ENCODE assay signal across 13 cellular contexts in genomic region chr12:6279631-6280030, GRCh38. TPM values are rescaled to one million over a fixed set of nuclear protein-coding genes. Genes with fewer than 3 reads are reported as not detected.
DNase-seq lines count a peak whose midpoint lies in the region; ATAC-seq and TF ChIP-seq lines count a peak whose summit lies in the region.
"Had no signal": no experiment of that assay in that cellular context is flagged by ENCODE, and none has a peak within 500 bp of the region (broad histone marks: within the 10 kb centered on the region; RNA-seq: fewer than 3 reads in every experiment).

No MANE protein-coding gene starts in this region.

- H3K4me3 ChIP-seq in duodenal mucosa (ENCODE audit: low read depth in 1 of 2, low read length in 2 of 2): no peak overlapping the region

- peak overlapping the region; percentile 31 to 41 for H3K9ac ChIP-seq in duodenal mucosa (ENCODE audit: low read depth in 1 of 2, low read length in 2 of 2)

- no peak for TF ChIP-seq CTCF in natural killer cell (IDR thresholded peaks at IDR 0.05)
- TF ChIP-seq CTCF in nephron (IDR thresholded peaks at IDR 0.05; ENCODE audit: unreplicated experiment in 3 of 3): no peak

- H3K36me3 ChIP-seq in duodenal mucosa (ENCODE audit: control insufficient read depth in 1 of 2, insufficient read depth in 2 of 2, low read length in 2 of 2): no peaks in the 10 kb centered on the region

- peaks cover 38 to 51% of the 10 kb centered on the region in 2 donors for H3K27me3 Mint-ChIP-seq in natural killer cell treated with Interleukin-12 subunit alpha and Interleukin-12 subunit beta and Interleukin-15 and Interleukin-18, amount 100 ng/mL, for 72 hours
- peaks cover 11 to 47% of the 10 kb centered on the region in 2 donors for H3K27me3 Mint-ChIP-seq in natural killer cell (ENCODE audit: low read depth in 2 of 2)
- peaks cover 33% of the 10 kb centered on the region for H3K27me3 Mint-ChIP-seq in nephron (ENCODE audit: low read depth)

- intact Hi-C loops in natural killer cell (cut with micrococcal nuclease): no loop called here

- peak overlapping the region; percentile 32 for H3K4me3 Mint-ChIP-seq in natural killer cell treated with Interleukin-12 subunit alpha and Interleukin-12 subunit beta and Interleukin-15 and Interleukin-18, amount 100 ng/mL, for 72 hours
- H3K4me3 Mint-ChIP-seq in natural killer cell: no peak overlapping the region
- H3K4me3 Mint-ChIP-seq in nephron: peak overlapping the region; percentile 47 to 65 (median 65)

- peaks cover 22 to 29% of the 10 kb centered on the region in 2 donors for H3K4me1 ChIP-seq in duodenal mucosa (ENCODE audit: control insufficient read depth in 1 of 2, insufficient read depth in 2 of 2, low read length in 2 of 2)

- no peak for DNase-seq in natural killer cell treated with Interleukin-12 subunit alpha and Interleukin-12 subunit beta and Interleukin-15 and Interleukin-18, amount 100 ng/mL, for 72 hours (ENCODE audit: low spot score)
- DNase-seq in natural killer cell (no peak), globus pallidus (ENCODE audit: low spot score) (no peak), HUDEP-2 (lab: John Stamatoyannopoulos, UW; ENCODE audit: unreplicated experiment in 76 of 76) (no peak), DMS79 treated with DMSO at 0.1 percent for 48 hours (lab: John Stamatoyannopoulos, UW) (no peak)
- DNase-seq: activated CD4-positive, CD25-positive, alpha-beta regulatory T cell treated with anti-CD3 and anti-CD28 coated beads, Interleukin-2, amount 50 U/mL, for 72 hours; activated gamma-delta T cell treated with Interleukin-2 at 50 U/mL for 16 hours; CD4-positive, alpha-beta memory T cell; effector memory CD8-positive, alpha-beta T cell; NCI-H2029 had no signal

- H3K27me3 ChIP-seq in duodenal mucosa (ENCODE audit: control insufficient read depth in 1 of 2, insufficient read depth in 2 of 2, low read length in 2 of 2): no peaks in the 10 kb centered on the region

- H3K27ac Mint-ChIP-seq in natural killer cell treated with Interleukin-12 subunit alpha and Interleukin-12 subunit beta and Interleukin-15 and Interleukin-18, amount 100 ng/mL, for 72 hours: no peak overlapping the region
- H3K27ac Mint-ChIP-seq in natural killer cell (no peak overlapping the region), nephron (peak overlapping the region in 1 of 3 experiments; percentile 18)
- H3K27ac Mint-ChIP-seq: CD4-positive, alpha-beta memory T cell had no signal

- ATAC-seq in natural killer cell treated with Interleukin-12 subunit alpha and Interleukin-12 subunit beta and Interleukin-15 and Interleukin-18, amount 100 ng/mL, for 72 hours: no peak
- no peak for ATAC-seq in natural killer cell
- no peak for ATAC-seq in GM21528 (IDR thresholded peaks at IDR 0.05; ENCODE audit: low FRiP score, unreplicated experiment)

- H3K36me3 Mint-ChIP-seq in natural killer cell treated with Interleukin-12 subunit alpha and Interleukin-12 subunit beta and Interleukin-15 and Interleukin-18, amount 100 ng/mL, for 72 hours: no peaks in the 10 kb centered on the region
- H3K36me3 Mint-ChIP-seq in natural killer cell (no peaks in the 10 kb centered on the region), nephron (ENCODE audit: low read depth) (no peaks in the 10 kb centered on the region)
- H3K36me3 Mint-ChIP-seq: CD4-positive, alpha-beta memory T cell had no signal

- H3K9me3 ChIP-seq in duodenal mucosa (ENCODE audit: control insufficient read depth in 1 of 2, low read length in 2 of 2): no peaks in the 10 kb centered on the region

- no peaks in the 10 kb centered on the region for H3K9me3 Mint-ChIP-seq in natural killer cell treated with Interleukin-12 subunit alpha and Interleukin-12 subunit beta and Interleukin-15 and Interleukin-18, amount 100 ng/mL, for 72 hours
- H3K9me3 Mint-ChIP-seq in natural killer cell: no peaks in the 10 kb centered on the region
- H3K9me3 Mint-ChIP-seq in nephron: no peaks in the 10 kb centered on the region
- H3K9me3 Mint-ChIP-seq: CD4-positive, alpha-beta memory T cell; effector memory CD8-positive, alpha-beta T cell had no signal

- peak overlapping the region; percentile 3 for H3K27ac ChIP-seq in duodenal mucosa (ENCODE audit: low read depth, low read length)

- H3K4me1 Mint-ChIP-seq in natural killer cell treated with Interleukin-12 subunit alpha and Interleukin-12 subunit beta and Interleukin-15 and Interleukin-18, amount 100 ng/mL, for 72 hours (ENCODE audit: low read depth in 2 of 2): peaks cover 0 to 6% of the 10 kb centered on the region in 2 donors
- H3K4me1 Mint-ChIP-seq in natural killer cell (no peaks in the 10 kb centered on the region), nephron (peaks cover 10% of the 10 kb centered on the region)

RNA-seq across cellular contexts. Expression of gene PLEKHG6, which starts 30.9 kb away (rescaled TPM):
- not detected for total RNA-seq in natural killer cell treated with Interleukin-12 subunit alpha and Interleukin-12 subunit beta and Interleukin-15 and Interleukin-18, amount 100 ng/mL, for 72 hours
- not detected for total RNA-seq in natural killer cell
- total RNA-seq: CD4-positive, alpha-beta memory T cell had no signal
